In genomic region chrX:46446727-46447378, GRCh38 we compare ENCODE assay signal across 8 cellular contexts.
A peak's percentile ranks its signal among the peaks of the same experiment; 100 is the strongest.
DNase-seq lines count a peak whose midpoint lies in the region; ATAC-seq and TF ChIP-seq lines count a peak whose summit lies in the region.

No MANE protein-coding gene starts in this region.

- ATAC-seq in GM18499 (IDR thresholded peaks at IDR 0.05; ENCODE audit: insufficient read depth, unreplicated experiment) = peak; percentile 70
- peak; percentile 85 for ATAC-seq in HG02870 (IDR thresholded peaks at IDR 0.05; ENCODE audit: unreplicated experiment)

- in situ Hi-C loops in astrocyte of the cerebellum (cut with HindIII; ENCODE audit: low sequenced_read_pairs) = no loop called here

- H3K4me3 ChIP-seq in astrocyte of the cerebellum (ENCODE audit: low read depth, low read length) (peak overlapping the region; percentile 66), retinal pigment epithelial cell (ENCODE audit: low read length) (peak overlapping the region; percentile 80)

- DNase-seq in NCI-H1694 (lab: John Stamatoyannopoulos, UW) (peak; percentile 77), T-helper 9 cell (peak; percentile 74), astrocyte of the cerebellum (ENCODE audit: low read depth) (peak; percentile 23), hypothalamus (lab: John Stamatoyannopoulos, UW) (peak; percentile 10 to 86 (median 63)), retinal pigment epithelial cell (ENCODE audit: low read depth) (peak; percentile 22), cerebellar nuclear complex (lab: John Stamatoyannopoulos, UW) (no peak)

- TF ChIP-seq CTCF in astrocyte of the cerebellum (IDR thresholded peaks at IDR 0.05; ENCODE audit: low read depth, low read length, missing control alignments) = no peak
- no peak for TF ChIP-seq CTCF in retinal pigment epithelial cell (conservative IDR thresholded peaks at IDR 0.05; ENCODE audit: low read depth, low read length)

Comparison
In these comparisons a context has a peak if more than half of its experiments do, and no peak if none do; other contexts are left out.
1. DNase-seq: peak in NCI-H1694 (single experiment), T-helper 9 cell (single experiment), astrocyte of the cerebellum (single experiment), hypothalamus (51 of 51) and retinal pigment epithelial cell (single experiment); none in cerebellar nuclear complex (0 of 2).